In genomic region chr1:37692834-37693175, GRCh38 we compare ENCODE assay signal across 8 cellular contexts. TPM values are rescaled to one million over a fixed set of nuclear protein-coding genes. Genes with fewer than 3 reads are reported as not detected.
DNase-seq lines count a peak whose midpoint lies in the region; ATAC-seq, FAIRE-seq and TF ChIP-seq lines count a peak whose summit lies in the region.

No MANE protein-coding gene starts in this region.

- H3K18ac ChIP-seq in IMR-90 (ENCODE audit: low read depth, low read length) = no peak overlapping the region

- no peak for FAIRE-seq in GM12891 (lab: Jason Lieb, UNC)

- H3K9ac ChIP-seq in IMR-90 (ENCODE audit: low read depth, low read length) = peak overlapping the region; percentile 48

- H3K4me3 ChIP-seq in BE2C (ENCODE audit: low read depth, low read length) = peak overlapping the region; percentile 84
- H3K4me3 ChIP-seq in IMR-90 (ENCODE audit: insufficient read depth, low read depth, low read length) = peak overlapping the region; percentile 73
- peak overlapping the region; percentile 98 for H3K4me3 ChIP-seq in cardiac fibroblast (replicated peaks in 1 of 2; ENCODE audit: low read depth in 2 of 2, low read length in 2 of 2)

- peak overlapping the region; percentile 92 for H3K4me2 ChIP-seq in IMR-90 (ENCODE audit: low read depth, low read length)

- POLR2A ChIA-PET in IMR-90 (lab: Charles Lee; ENCODE audit: unreplicated experiment) = no interaction called here

- peak overlapping the region; percentile 56 for H3K4ac ChIP-seq in IMR-90 (ENCODE audit: low read depth, low read length)

- peak overlapping the region; percentile 99 for H2AFZ ChIP-seq in IMR-90 (replicated peaks; ENCODE audit: low read length, poor library complexity)

- H3K36me3 ChIP-seq in BE2C (peaks cover 3% of the 10 kb centered on the region), IMR-90 (ENCODE audit: control insufficient read depth, insufficient read depth, low read length) (peaks cover 4% of the 10 kb centered on the region; the same call in 1 of the 2 replicates)

- H4K91ac ChIP-seq in IMR-90 (ENCODE audit: insufficient read depth, low read depth, low read length) = peak overlapping the region; percentile 57

- H3K27me3 ChIP-seq in BE2C (no peaks in the 10 kb centered on the region), IMR-90 (ENCODE audit: control insufficient read depth, insufficient read depth, low read length) (no peaks in the 10 kb centered on the region)

- H2AK5ac ChIP-seq in IMR-90 (ENCODE audit: low read depth, low read length) = peak overlapping the region; percentile 31; the same call in 1 of the 2 replicates

- dilution Hi-C loops in IMR-90 (cut with HindIII; ENCODE audit: low sequenced_read_pairs, unreplicated experiment) = no loop called here

- peak overlapping the region; percentile 77 to 78 for H4K8ac ChIP-seq in IMR-90 (ENCODE audit: low read depth in 2 of 2, low read length in 2 of 2)

- WGBS in IMR-90 (ENCODE audit: extremely low coverage in 2 of 2, insufficient read length in 1 of 2), 2 experiments = no CpG with 5 or more reads among the region's 16 CpGs

- no peak overlapping the region for H2BK20ac ChIP-seq in IMR-90 (ENCODE audit: low read depth, low read length)

- no peak for TF ChIP-seq RAD21 in IMR-90 (IDR thresholded peaks at IDR 0.05; ENCODE audit: low read length)

- TF ChIP-seq POLR2A in IMR-90 (IDR thresholded peaks at IDR 0.05; ENCODE audit: low read depth, low read length) (no peak), GM12891 (IDR thresholded peaks at IDR 0.05; ENCODE audit: low read depth, low read length) (no peak)

- no peak overlapping the region for H3K14ac ChIP-seq in IMR-90 (replicated peaks; ENCODE audit: low read depth, low read length)

- DNase-seq in BE2C (no peak), IMR-90 (no peak), cardiac fibroblast (ENCODE audit: low read depth in 2 of 2) (no peak), naive B cell (no peak), GM12891 (ENCODE audit: insufficient read length, low spot score) (no peak), retina (no peak), SW 1271 (lab: John Stamatoyannopoulos, UW) (no peak)

- peak overlapping the region in 2 of 6 donors; percentile 62 to 88 for H3K27ac Mint-ChIP-seq in naive B cell

- H3K9me1 ChIP-seq in IMR-90 (ENCODE audit: insufficient read depth, low read length) = no peaks in the 10 kb centered on the region

- CTCF ChIA-PET in IMR-90 (lab: Yijun Ruan, JAX) = no interaction called here

- no peaks in the 10 kb centered on the region for H3K9me3 Mint-ChIP-seq in naive B cell

- peak overlapping the region; percentile 67; the same call in 1 of the 2 replicates for H3K27ac ChIP-seq in IMR-90 (ENCODE audit: insufficient read depth, low read length)

- in situ Hi-C loops in IMR-90 (cut with MboI; ENCODE audit: low sequenced_read_pairs) = no loop called here

- intact Hi-C loops in IMR-90 (cut with micrococcal nuclease) = loop anchor here (1.0 to 5.0 kb wide), 3 partner anchors 116 to 216 kb away; partner anchors contain the start of genes MTF1 and YRDC

- H3K4me1 ChIP-seq in BE2C (no peaks in the 10 kb centered on the region; the same call in 1 of the 2 replicates), IMR-90 (ENCODE audit: control insufficient read depth, insufficient read depth, low read length) (peaks cover 5% of the 10 kb centered on the region)

- H3K23ac ChIP-seq in IMR-90 (ENCODE audit: low read depth, low read length) = no peak overlapping the region

- peak overlapping the region; percentile 72 for H3K56ac ChIP-seq in IMR-90 (ENCODE audit: extremely low read depth, insufficient read depth, low read length)

- H4K5ac ChIP-seq in IMR-90 (ENCODE audit: low read depth, low read length) = no peak overlapping the region

- ATAC-seq in IMR-90 (ENCODE audit: low read depth) (no peak), naive B cell (ENCODE audit: low read depth in 2 of 2) (no peak), HG02885 (IDR thresholded peaks at IDR 0.05; ENCODE audit: poor library complexity, unreplicated experiment) (no peak)

- H2BK15ac ChIP-seq in IMR-90 (ENCODE audit: low read depth, low read length) = no peak overlapping the region

- peaks cover 32 to 42% of the 10 kb centered on the region in 2 experiments for H3K79me1 ChIP-seq in IMR-90 (ENCODE audit: low read depth in 1 of 2, low read length in 2 of 2)

- TF ChIP-seq CTCF in BE2C (IDR thresholded peaks at IDR 0.05; ENCODE audit: low read depth, low read length) (no peak), IMR-90 (conservative IDR thresholded peaks at IDR 0.05; ENCODE audit: low read depth, low read length) (no peak), cardiac fibroblast (IDR thresholded peaks at IDR 0.05; ENCODE audit: low read depth, low read length) (no peak)

- H3K36me3 Mint-ChIP-seq in naive B cell = no peaks in the 10 kb centered on the region

- H3K9me3 ChIP-seq in BE2C = no peaks in the 10 kb centered on the region
- H3K9me3 ChIP-seq in IMR-90 (ENCODE audit: control insufficient read depth, insufficient read depth, low read length) = no peaks in the 10 kb centered on the region

- H3K4me3 Mint-ChIP-seq in naive B cell = peak overlapping the region; percentile 87 to 99 (median 97)

- H3K27me3 Mint-ChIP-seq in naive B cell = no peaks in the 10 kb centered on the region

- peak overlapping the region; percentile 32 for H2BK5ac ChIP-seq in IMR-90 (ENCODE audit: low read depth, low read length, poor library complexity, severe bottlenecking)

- no peak overlapping the region for H2BK120ac ChIP-seq in IMR-90 (ENCODE audit: low read depth, low read length)

- no peaks in the 10 kb centered on the region for H4K20me1 ChIP-seq in IMR-90 (ENCODE audit: insufficient read depth, low read length)

- BruUV-seq in IMR-90 (replicated peaks; lab: Mats Ljungman, UMichigan) = TSS peak; percentile 80

- peak overlapping the region; percentile 97 for H2AK9ac ChIP-seq in IMR-90 (replicated peaks; ENCODE audit: low read depth, low read length, poor library complexity)

- peaks cover 37 to 42% (median 39%) of the 10 kb centered on the region in 3 donors for H3K4me1 Mint-ChIP-seq in naive B cell

TF ChIP-seq in IMR-90, 13 proteins besides CTCF, POLR2A, EP300 and RAD21 (continues in another document):
- TF ChIP-seq BHLHE40 (IDR thresholded peaks at IDR 0.05; ENCODE audit: low read depth, low read length) = no peak
- no peak for TF ChIP-seq NFE2L2 (IDR thresholded peaks at IDR 0.05; ENCODE audit: low read depth, low read length)
- TF ChIP-seq SMC3 (IDR thresholded peaks at IDR 0.05; ENCODE audit: low read depth, low read length) = no peak
- TF ChIP-seq CEBPB (IDR thresholded peaks at IDR 0.05; ENCODE audit: low read depth, low read length) = no peak
- TF ChIP-seq, protein P1, sequence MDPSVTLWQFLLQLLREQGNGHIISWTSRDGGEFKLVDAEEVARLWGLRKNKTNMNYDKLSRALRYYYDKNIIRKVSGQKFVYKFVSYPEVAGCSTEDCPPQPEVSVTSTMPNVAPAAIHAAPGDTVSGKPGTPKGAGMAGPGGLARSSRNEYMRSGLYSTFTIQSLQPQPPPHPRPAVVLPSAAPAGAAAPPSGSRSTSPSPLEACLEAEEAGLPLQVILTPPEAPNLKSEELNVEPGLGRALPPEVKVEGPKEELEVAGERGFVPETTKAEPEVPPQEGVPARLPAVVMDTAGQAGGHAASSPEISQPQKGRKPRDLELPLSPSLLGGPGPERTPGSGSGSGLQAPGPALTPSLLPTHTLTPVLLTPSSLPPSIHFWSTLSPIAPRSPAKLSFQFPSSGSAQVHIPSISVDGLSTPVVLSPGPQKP (IDR thresholded peaks at IDR 0.05; ENCODE audit: borderline replicate concordance, low read depth, low read length) = no peak

TF ChIP-seq in GM12891, 5 proteins besides CTCF, POLR2A, EP300 and RAD21:
- TF ChIP-seq TAF1 (IDR thresholded peaks at IDR 0.05; ENCODE audit: low read depth, low read length) (no peak), SPI1 (IDR thresholded peaks at IDR 0.05; ENCODE audit: low read depth, low read length) (no peak), PAX5 (IDR thresholded peaks at IDR 0.05; ENCODE audit: insufficient read depth, low read length, severe bottlenecking) (no peak), POU2F2 (IDR thresholded peaks at IDR 0.05; ENCODE audit: low read depth, low read length) (no peak), POLR2AphosphoS5 (IDR thresholded peaks at IDR 0.05; ENCODE audit: low read depth, low read length) (no peak)

RNA-seq across cellular contexts. Expression of gene CDCA8, which starts 0.5 kb away (rescaled TPM):
- polyA plus RNA-seq in BE2C (2012; ENCODE audit: insufficient read depth, insufficient read length, low read depth) = 7.6 TPM
- 5.9 and 6.1 TPM in 2 replicates for total RNA-seq in IMR-90 (2012; rRNA removed)
- 25.2 and 25.7 TPM in 2 replicates for polyA plus RNA-seq in IMR-90 (2012; rRNA removed)
- polyA plus RNA-seq in IMR-90 (2012; cell fraction: cytosol; rRNA removed) = 10.8 and 14.8 TPM in 2 replicates
- 13.9 and 16.8 TPM in 2 replicates for polyA plus RNA-seq in IMR-90 (2012; cell fraction: nucleus; rRNA removed; ENCODE audit: low replicate concordance)
- 1 to 10 TPM in 4 of 6 donors, under 1 TPM in 1, not detected in 1; 0.63 to 1.6 (median 1.3) TPM for polyA plus RNA-seq in naive B cell (ENCODE audit: low read depth in 6 of 6)
- polyA plus RNA-seq in GM12891 (2012; ENCODE audit: low read depth, missing spikeins) = 31.0 TPM

RNA-seq across cellular contexts. Expression of gene RSPO1, which starts 58.1 kb away (rescaled TPM):
- not detected for polyA plus RNA-seq in BE2C (2012; ENCODE audit: insufficient read depth, insufficient read length, low read depth)
- not detected in 2 replicates for total RNA-seq in IMR-90 (2012; rRNA removed)
- polyA plus RNA-seq in IMR-90 (2012; rRNA removed) = not detected in 2 replicates
- polyA plus RNA-seq in IMR-90 (2012; cell fraction: cytosol; rRNA removed) = not detected in 2 replicates
- not detected in 2 replicates for polyA plus RNA-seq in IMR-90 (2012; cell fraction: nucleus; rRNA removed; ENCODE audit: low replicate concordance)
- not detected for polyA plus RNA-seq in naive B cell (ENCODE audit: low read depth in 6 of 6)
- not detected for polyA plus RNA-seq in GM12891 (2012; ENCODE audit: low read depth, missing spikeins)

Comparison
In these comparisons a context has a peak if more than half of its experiments do, and no peak if none do; other contexts are left out.
1. RNA of gene CDCA8, which starts 0.5 kb away (polyA plus RNA-seq): 10.8 to 25.7 TPM in IMR-90; 0.63 to 1.6 TPM in naive B cell; every median in the first group is over 4 times any median in the second.
2. Peak in every context shown above with its lines, with median percentiles within 50 percentile points of each other: H3K4me3 ChIP-seq.